Comparison of ENCODE assay signal across 34 cellular contexts in genomic region chr2:27492557-27492956, GRCh38. TPM values are rescaled to one million over a fixed set of nuclear protein-coding genes. Genes with fewer than 3 reads are reported as not detected.
"Had no signal": no experiment of that assay in that cellular context is flagged by ENCODE, and none has a peak within 500 bp of the region (broad histone marks: within the 10 kb centered on the region; RNA-seq: fewer than 3 reads in every experiment).

No MANE protein-coding gene starts in this region.

- DNase-seq: activated CD4-positive, alpha-beta memory T cell treated with anti-CD3 and anti-CD28 coated beads for 36 hours; activated CD4-positive, alpha-beta T cell treated with anti-CD3 and anti-CD28 coated beads, Interleukin-2, amount 10 ng/mL, durations not matched to agents 24 days and 14 days; activated CD4-positive, CD25-positive, alpha-beta regulatory T cell treated with anti-CD3 and anti-CD28 coated beads, Interleukin-2, amount 50 U/mL, for 72 hours; activated CD8-positive, alpha-beta memory T cell treated with anti-CD3 and anti-CD28 coated beads, Interleukin-2, amount 50 U/mL, for 4 hours; activated effector memory CD4-positive, alpha-beta T cell treated with anti-CD3 and anti-CD28 coated beads, Interleukin-2, amount 50 U/mL, for 16 hours; activated naive CD4-positive, alpha-beta T cell treated with anti-CD3 and anti-CD28 coated beads for 36 hours; activated T-cell treated with anti-CD3 and anti-CD28 coated beads, Interleukin-2, amount 50 U/mL, for 1 hour; amygdala; central memory CD4-positive, alpha-beta T cell; foreskin keratinocyte; left lung; mesendoderm; ovary; retina; sigmoid colon; small intestine; stimulated activated CD4-positive, alpha-beta T cell treated with anti-CD3 and anti-CD28 coated beads, Interleukin-4, amount 100 ng/mL, for 24 hours; stimulated activated naive CD8-positive, alpha-beta T cell treated with anti-CD3 and anti-CD28 coated beads, Interleukin-15, amount 100 ng/mL, for 72 hours; T-cell; T-helper 9 cell; thyroid gland; upper lobe of left lung had no signal

- H3K36me3 Mint-ChIP-seq: stimulated activated memory B cell treated with anti-CD40 and anti-IgM and Interleukin-4, amounts not matched to agents 10 μg/mL and 1 μg/mL and 100 μg/mL, for 72 hours; T-cell had no signal

- H3K4me3 Mint-ChIP-seq: activated CD4-positive, alpha-beta memory T cell treated with anti-CD3 and anti-CD28 coated beads for 36 hours; activated CD4-positive, alpha-beta T cell treated with anti-CD3 and anti-CD28 coated beads, Interleukin-2, amount 10 ng/mL, durations not matched to agents 24 days and 14 days; activated naive CD4-positive, alpha-beta T cell treated with anti-CD3 and anti-CD28 coated beads for 36 hours; activated T-helper 1 cell treated with anti-CD3 and anti-CD28 coated beads, Interleukin-12 subunit alpha, Interleukin-12 subunit beta, Interleukin-2, Interleukin-4 antibody, amounts not matched to agents 30 ng/mL and 10 ng/mL and 1 ng/mL, durations not matched to agents 14 hours and 24 hours and 36 hours; dendritic cell treated with granulocyte-macrophage colony-stimulating factor and Interleukin-4, amounts not matched to agents 40 ng/mL and 50 ng/mL, for 4 days; natural killer cell treated with Interleukin-12 subunit alpha and Interleukin-12 subunit beta and Interleukin-15 and Interleukin-18, amount 100 ng/mL, for 72 hours; stimulated activated memory B cell treated with anti-CD40 and anti-IgM and Interleukin-4, amounts not matched to agents 10 μg/mL and 1 μg/mL and 100 μg/mL, for 72 hours; stimulated activated naive CD8-positive, alpha-beta T cell treated with anti-CD3 and anti-CD28 coated beads, Interleukin-15, amount 100 ng/mL, for 72 hours had no signal

- H3K4me3 ChIP-seq: esophagus muscularis mucosa, left lung, lung, ovary, prostate gland, sigmoid colon, thyroid gland, upper lobe of left lung, vagina had no signal

- ATAC-seq: foreskin keratinocyte; left lung; natural killer cell treated with Interleukin-12 subunit alpha and Interleukin-12 subunit beta and Interleukin-15 and Interleukin-18, amount 100 ng/mL, for 72 hours; stimulated activated memory B cell treated with anti-CD40 and anti-IgM and Interleukin-4, amounts not matched to agents 10 μg/mL and 1 μg/mL and 100 μg/mL, for 72 hours; stimulated activated naive CD8-positive, alpha-beta T cell treated with anti-CD3 and anti-CD28 coated beads, Interleukin-15, amount 100 ng/mL, for 72 hours; T-cell had no signal

- H3K27ac Mint-ChIP-seq: activated CD4-positive, alpha-beta memory T cell treated with anti-CD3 and anti-CD28 coated beads for 36 hours; activated CD4-positive, alpha-beta T cell treated with anti-CD3 and anti-CD28 coated beads, Interleukin-2, amount 10 ng/mL, durations not matched to agents 24 days and 14 days; activated naive CD4-positive, alpha-beta T cell treated with anti-CD3 and anti-CD28 coated beads for 36 hours; activated T-helper 1 cell treated with anti-CD3 and anti-CD28 coated beads, Interleukin-12 subunit alpha, Interleukin-12 subunit beta, Interleukin-2, Interleukin-4 antibody, amounts not matched to agents 30 ng/mL and 10 ng/mL and 1 ng/mL, durations not matched to agents 14 hours and 24 hours and 36 hours; dendritic cell treated with granulocyte-macrophage colony-stimulating factor and Interleukin-4, amounts not matched to agents 40 ng/mL and 50 ng/mL, for 4 days; natural killer cell treated with Interleukin-12 subunit alpha and Interleukin-12 subunit beta and Interleukin-15 and Interleukin-18, amount 100 ng/mL, for 72 hours; stimulated activated memory B cell treated with anti-CD40 and anti-IgM and Interleukin-4, amounts not matched to agents 10 μg/mL and 1 μg/mL and 100 μg/mL, for 72 hours; stimulated activated naive CD8-positive, alpha-beta T cell treated with anti-CD3 and anti-CD28 coated beads, Interleukin-15, amount 100 ng/mL, for 72 hours; T-cell had no signal

- H3K27me3 ChIP-seq: breast epithelium, ovary, sigmoid colon, thyroid gland, vagina had no signal

- H3K9me3 ChIP-seq: breast epithelium, esophagus muscularis mucosa, left lung, ovary, prostate gland, sigmoid colon, thyroid gland, upper lobe of left lung, vagina had no signal

- H3K27ac ChIP-seq: esophagus muscularis mucosa, foreskin keratinocyte, left lung, prostate gland, sigmoid colon, thyroid gland, upper lobe of left lung, vagina, VCaP had no signal

- H3K9me3 Mint-ChIP-seq: activated CD4-positive, alpha-beta memory T cell treated with anti-CD3 and anti-CD28 coated beads for 36 hours; activated CD4-positive, alpha-beta T cell treated with anti-CD3 and anti-CD28 coated beads, Interleukin-2, amount 10 ng/mL, durations not matched to agents 24 days and 14 days; activated naive CD4-positive, alpha-beta T cell treated with anti-CD3 and anti-CD28 coated beads for 36 hours; activated T-helper 1 cell treated with anti-CD3 and anti-CD28 coated beads, Interleukin-12 subunit alpha, Interleukin-12 subunit beta, Interleukin-2, Interleukin-4 antibody, amounts not matched to agents 30 ng/mL and 10 ng/mL and 1 ng/mL, durations not matched to agents 14 hours and 24 hours and 36 hours; dendritic cell treated with granulocyte-macrophage colony-stimulating factor and Interleukin-4, amounts not matched to agents 40 ng/mL and 50 ng/mL, for 4 days; natural killer cell treated with Interleukin-12 subunit alpha and Interleukin-12 subunit beta and Interleukin-15 and Interleukin-18, amount 100 ng/mL, for 72 hours; stimulated activated memory B cell treated with anti-CD40 and anti-IgM and Interleukin-4, amounts not matched to agents 10 μg/mL and 1 μg/mL and 100 μg/mL, for 72 hours; stimulated activated naive CD8-positive, alpha-beta T cell treated with anti-CD3 and anti-CD28 coated beads, Interleukin-15, amount 100 ng/mL, for 72 hours; T-cell had no signal

- H3K36me3 ChIP-seq: breast epithelium, left lung, ovary, prostate gland, sigmoid colon, thyroid gland, upper lobe of left lung, vagina had no signal

RNA-seq across cellular contexts. Expression of gene FNDC4, which starts 2.4 kb away (rescaled TPM):
- total RNA-seq: activated CD4-positive, alpha-beta T cell treated with anti-CD3 and anti-CD28 coated beads, Interleukin-2, amount 10 ng/mL, durations not matched to agents 24 days and 14 days; activated CD8-positive, alpha-beta memory T cell treated with anti-CD3 and anti-CD28 coated beads for 36 hours; activated naive CD4-positive, alpha-beta T cell treated with anti-CD3 and anti-CD28 coated beads for 36 hours; natural killer cell treated with Interleukin-12 subunit alpha and Interleukin-12 subunit beta and Interleukin-15 and Interleukin-18, amount 100 ng/mL, for 72 hours had no signal

RNA-seq across cellular contexts. Expression of gene GCKR, which starts 4.1 kb away (rescaled TPM):
- total RNA-seq: activated CD4-positive, alpha-beta memory T cell treated with anti-CD3 and anti-CD28 coated beads for 36 hours; activated CD4-positive, alpha-beta T cell treated with anti-CD3 and anti-CD28 coated beads, Interleukin-2, amount 10 ng/mL, durations not matched to agents 24 days and 14 days; activated CD8-positive, alpha-beta memory T cell treated with anti-CD3 and anti-CD28 coated beads for 36 hours; activated naive CD4-positive, alpha-beta T cell treated with anti-CD3 and anti-CD28 coated beads for 36 hours; activated T-helper 1 cell treated with anti-CD3 and anti-CD28 coated beads, Interleukin-12 subunit alpha, Interleukin-12 subunit beta, Interleukin-2, Interleukin-4 antibody, amounts not matched to agents 30 ng/mL and 10 ng/mL and 1 ng/mL, durations not matched to agents 14 hours and 24 hours and 36 hours; foreskin keratinocyte; mononuclear cell; natural killer cell treated with Interleukin-12 subunit alpha and Interleukin-12 subunit beta and Interleukin-15 and Interleukin-18, amount 100 ng/mL, for 72 hours had no signal
